ENCODE assay signal across 1 cellular context in genomic region chr17:32927201-32927723, GRCh38.
TF ChIP-seq lines count a peak whose summit lies in the region.

No MANE protein-coding gene starts in this region.

TF ChIP-seq in HepG2, 621 proteins besides CTCF, POLR2A, EP300 and RAD21 (continued from another document and continues in another):
- TF ChIP-seq SNAPC4 (CRISPR knock-in tag; IDR thresholded peaks at IDR 0.05) (no peak), HNRNPUL1 (IDR thresholded peaks at IDR 0.05; ENCODE audit: low read depth, low read length) (no peak), GRHL1 (CRISPR knock-in tag; conservative IDR thresholded peaks at IDR 0.05) (no peak), ZNF282 (IDR thresholded peaks at IDR 0.05; ENCODE audit: partially characterized antibody) (no peak), RFX5 (IDR thresholded peaks at IDR 0.05; ENCODE audit: low read depth, low read length) (no peak), ZIK1 (CRISPR knock-in tag; IDR thresholded peaks at IDR 0.05; ENCODE audit: borderline replicate concordance, low read depth) (no peak), ATF4 (CRISPR knock-in tag; IDR thresholded peaks at IDR 0.05) (no peak), ZNF317 (CRISPR knock-in tag; IDR thresholded peaks at IDR 0.05) (no peak), ZFYVE20 (CRISPR knock-in tag; IDR thresholded peaks at IDR 0.05; ENCODE audit: borderline replicate concordance, low read depth) (no peak), ZBTB38 (CRISPR knock-in tag; IDR thresholded peaks at IDR 0.05) (no peak), SIX1 (CRISPR knock-in tag; IDR thresholded peaks at IDR 0.05; ENCODE audit: borderline replicate concordance) (no peak), GMEB1 (CRISPR knock-in tag; IDR thresholded peaks at IDR 0.05; ENCODE audit: borderline replicate concordance) (no peak), ERF (CRISPR knock-in tag; IDR thresholded peaks at IDR 0.05) (peak; percentile 77; the same call in 1 of the 2 replicates), TOPORS (CRISPR knock-in tag; IDR thresholded peaks at IDR 0.05) (no peak), RXRB (CRISPR knock-in tag; IDR thresholded peaks at IDR 0.05; ENCODE audit: borderline replicate concordance) (peak; percentile 62; the same call in 1 of the 2 replicates), ZNF556 (CRISPR knock-in tag; IDR thresholded peaks at IDR 0.05; ENCODE audit: borderline replicate concordance) (no peak), ZNF431 (CRISPR knock-in tag; IDR thresholded peaks at IDR 0.05; ENCODE audit: borderline replicate concordance, low read depth) (no peak), BRCA1 (CRISPR knock-in tag; IDR thresholded peaks at IDR 0.05) (no peak), MED1 (CRISPR knock-in tag; IDR thresholded peaks at IDR 0.05) (peak; percentile 84), ARID2 (CRISPR knock-in tag; IDR thresholded peaks at IDR 0.05; ENCODE audit: borderline replicate concordance) (no peak), ZZZ3 (CRISPR knock-in tag; IDR thresholded peaks at IDR 0.05; ENCODE audit: borderline replicate concordance) (no peak), ATF6 (CRISPR knock-in tag; conservative IDR thresholded peaks at IDR 0.05) (no peak), BHLHE40 (IDR thresholded peaks at IDR 0.05; ENCODE audit: low read length) (no peak), PHB2 (IDR thresholded peaks at IDR 0.05; ENCODE audit: partially characterized antibody) (no peak), FLYWCH1 (CRISPR knock-in tag; IDR thresholded peaks at IDR 0.05) (no peak), SAP130 (CRISPR knock-in tag; IDR thresholded peaks at IDR 0.05; ENCODE audit: low read depth) (peak; percentile 92), SIN3B (IDR thresholded peaks at IDR 0.05; ENCODE audit: low read length) (no peak), STAG1 (CRISPR knock-in tag; IDR thresholded peaks at IDR 0.05) (no peak), NR3C1 (CRISPR knock-in tag; IDR thresholded peaks at IDR 0.05) (no peak), NR2F1 (CRISPR knock-in tag; IDR thresholded peaks at IDR 0.05) (no peak), DMAP1 (CRISPR knock-in tag; IDR thresholded peaks at IDR 0.05) (0 out of 2 replicates have a peak, but pooled peaks have one; percentile 41), TCF12 (IDR thresholded peaks at IDR 0.05) (no peak), TCF12 (CRISPR knock-in tag; IDR thresholded peaks at IDR 0.05) (no peak), ZKSCAN8 (CRISPR knock-in tag; IDR thresholded peaks at IDR 0.05; ENCODE audit: borderline replicate concordance) (no peak), CEBPB (IDR thresholded peaks at IDR 0.05; ENCODE audit: borderline replicate concordance, low read depth, low read length) (no peak), ZHX1 (CRISPR knock-in tag; IDR thresholded peaks at IDR 0.05; ENCODE audit: low read depth) (0 out of 2 replicates have a peak, but pooled peaks have one; percentile 29), ZNF10 (CRISPR knock-in tag; IDR thresholded peaks at IDR 0.05; ENCODE audit: borderline replicate concordance, low read depth) (no peak), HES4 (CRISPR knock-in tag; IDR thresholded peaks at IDR 0.05; ENCODE audit: borderline replicate concordance) (peak; percentile 54; the same call in 1 of the 2 replicates), MLXIP (CRISPR knock-in tag; IDR thresholded peaks at IDR 0.05; ENCODE audit: borderline replicate concordance) (no peak), ZBTB20 (CRISPR knock-in tag; IDR thresholded peaks at IDR 0.05; ENCODE audit: borderline replicate concordance, low read depth) (peak; percentile 80; the same call in 1 of the 2 replicates), CREB1 (IDR thresholded peaks at IDR 0.05) (no peak), CREB1 (CRISPR knock-in tag; IDR thresholded peaks at IDR 0.05) (no peak), ZNF616 (CRISPR knock-in tag; IDR thresholded peaks at IDR 0.05; ENCODE audit: low read depth) (no peak), ZNF788 (CRISPR knock-in tag; IDR thresholded peaks at IDR 0.05; ENCODE audit: borderline replicate concordance) (peak; percentile 45; the same call in 1 of the 2 replicates), GPN1 (CRISPR knock-in tag; IDR thresholded peaks at IDR 0.05; ENCODE audit: borderline replicate concordance) (no peak), KDM3A (CRISPR knock-in tag; IDR thresholded peaks at IDR 0.05; ENCODE audit: low read depth) (no peak), RCOR2 (CRISPR knock-in tag; IDR thresholded peaks at IDR 0.05) (peak; percentile 65; the same call in 1 of the 2 replicates), ZNF784 (CRISPR knock-in tag; IDR thresholded peaks at IDR 0.05; ENCODE audit: borderline replicate concordance) (no peak), ZSCAN9 (CRISPR knock-in tag; IDR thresholded peaks at IDR 0.05; ENCODE audit: borderline replicate concordance) (0 out of 2 replicates have a peak, but pooled peaks have one; percentile 23)
